In the genomic region with DNA sequence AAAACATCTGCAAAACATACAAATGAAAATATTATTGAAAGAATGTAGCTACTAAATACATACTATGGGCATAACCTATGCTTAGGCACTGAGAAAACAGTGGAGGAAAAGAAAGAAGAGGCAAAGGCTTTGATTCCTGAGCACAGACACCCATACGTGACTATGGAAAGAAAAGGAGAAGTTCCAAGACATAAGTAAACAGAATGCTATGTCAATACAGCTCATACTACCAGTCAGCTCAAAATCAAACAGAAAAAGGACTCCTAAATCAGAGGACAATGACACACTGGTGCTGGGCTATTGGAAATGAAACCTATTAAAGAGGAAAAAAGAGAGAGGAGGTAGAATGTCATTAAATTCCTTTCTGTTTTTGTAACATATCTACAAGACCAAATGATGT, we compare ENCODE assay signal across 33 cellular contexts.
DNase-seq lines count a peak whose midpoint lies in the region; ATAC-seq and TF ChIP-seq lines count a peak whose summit lies in the region.
"Had no signal": no experiment of that assay in that cellular context is flagged by ENCODE, and none has a peak within 500 bp of the region (broad histone marks: within the 10 kb centered on the region; RNA-seq: fewer than 3 reads in every experiment).

No MANE protein-coding gene starts in this region.

- H3K27ac ChIP-seq in Panc1 (ENCODE audit: low read length) (no peak overlapping the region), left lung (no peak overlapping the region)
- H3K27ac ChIP-seq: heart left ventricle, HL-60, prostate gland, RWPE1, sigmoid colon, thyroid gland had no signal

- DNase-seq in DMS153 (lab: John Stamatoyannopoulos, UW) (peak; percentile 59), LNCaP clone FGC (ENCODE audit: low read depth) (peak; percentile 74), Panc1 (ENCODE audit: low read depth, low spot score) (peak; percentile 8), left lung (no peak), type B pancreatic cell (ENCODE audit: extremely low spot score, unreplicated experiment) (no peak), kidney glomerular epithelial cell (lab: John Stamatoyannopoulos, UW) (no peak)
- no peak for DNase-seq in activated CD8-positive, alpha-beta memory T cell treated with anti-CD3 and anti-CD28 coated beads, Interleukin-2, amount 50 U/mL, for 4 hours
- DNase-seq: activated CD4-positive, alpha-beta memory T cell treated with anti-CD3 and anti-CD28 coated beads, Interleukin-2, amount 10 ng/mL, durations not matched to agents 7 days and 5 days; activated CD4-positive, alpha-beta T cell treated with anti-CD3 and anti-CD28 coated beads for 1 hour; activated CD8-positive, alpha-beta memory T cell treated with anti-CD3 and anti-CD28 coated beads, Interleukin-2, amount 50 U/mL, for 48 hours; activated naive CD4-positive, alpha-beta T cell treated with anti-CD3 and anti-CD28 coated beads, Interleukin-2, amount 50 U/mL, for 16 hours; amniotic stem cell; H7; heart left ventricle; mammary epithelial cell; NCI-H1092 treated with DMSO at 0.1 percent for 48 hours; NCI-H2081; NCI-H226; NCI-H748 treated with DMSO at 0.1 percent for 48 hours; occipital lobe; sigmoid colon; SK-N-SH; stimulated activated CD4-positive, alpha-beta T cell treated with anti-CD3 and anti-CD28 coated beads, Interleukin-12 subunit alpha, Interleukin-12 subunit beta, amount 100 ng/mL, for 4 hours; stimulated activated CD4-positive, alpha-beta T cell treated with anti-CD3 and anti-CD28 coated beads, Interleukin-2, amount 100 ng/mL, for 48 hours; thyroid gland had no signal

- H3K9me3 ChIP-seq in Panc1 (ENCODE audit: control insufficient read depth, insufficient read depth, low read depth, low read length) = no peaks in the 10 kb centered on the region
- H3K9me3 ChIP-seq in left lung = no peaks in the 10 kb centered on the region
- H3K9me3 ChIP-seq: heart left ventricle, prostate gland, sigmoid colon, SK-N-SH, thyroid gland had no signal

- ATAC-seq in Panc1 (no peak), left lung (peak; percentile 39)
- ATAC-seq: activated T-helper 17 cell treated with anti-CD3 and anti-CD28 coated beads, Interleukin-2, amount 50 U/mL, for 72 hours; esophagus mucosa; heart left ventricle; natural killer cell treated with Interleukin-12 subunit alpha and Interleukin-12 subunit beta and Interleukin-15 and Interleukin-18, amount 100 ng/mL, for 72 hours had no signal

- H3K27me3 Mint-ChIP-seq in type B pancreatic cell = no peaks in the 10 kb centered on the region
- H3K27me3 Mint-ChIP-seq: activated CD4-positive, alpha-beta memory T cell treated with anti-CD3 and anti-CD28 coated beads, Interleukin-2, amount 10 ng/mL, durations not matched to agents 7 days and 5 days; activated T-helper 17 cell treated with anti-CD3 and anti-CD28 coated beads, Interleukin-2, amount 50 U/mL, for 72 hours; brain; natural killer cell treated with Interleukin-12 subunit alpha and Interleukin-12 subunit beta and Interleukin-15 and Interleukin-18, amount 100 ng/mL, for 72 hours had no signal

- TF ChIP-seq CTCF in LNCaP clone FGC (IDR thresholded peaks at IDR 0.05; ENCODE audit: control insufficient read depth, extremely low read depth, insufficient read depth) (no peak), Panc1 (IDR thresholded peaks at IDR 0.05) (no peak), left lung (IDR thresholded peaks at IDR 0.05) (no peak), type B pancreatic cell (conservative IDR thresholded peaks at IDR 0.05) (no peak)

- H3K4me1 ChIP-seq in Panc1 (ENCODE audit: control insufficient read depth, insufficient read depth, low read length) (no peaks in the 10 kb centered on the region), left lung (no peaks in the 10 kb centered on the region)
- H3K4me1 ChIP-seq: heart left ventricle, prostate gland, sigmoid colon, thyroid gland had no signal

- H3K4me3 Mint-ChIP-seq in type B pancreatic cell = no peak overlapping the region
- H3K4me3 Mint-ChIP-seq: activated CD4-positive, alpha-beta memory T cell treated with anti-CD3 and anti-CD28 coated beads, Interleukin-2, amount 10 ng/mL, durations not matched to agents 7 days and 5 days; activated T-helper 17 cell treated with anti-CD3 and anti-CD28 coated beads, Interleukin-2, amount 50 U/mL, for 72 hours; brain; natural killer cell treated with Interleukin-12 subunit alpha and Interleukin-12 subunit beta and Interleukin-15 and Interleukin-18, amount 100 ng/mL, for 72 hours; T-helper 1 cell treated with Interleukin-12 subunit alpha and Interleukin-12 subunit beta and Interleukin-4 antibody, amounts not matched to agents 30 μg/mL and 1 μg/mL, for 36 hours had no signal

- POLR2A ChIA-PET in Panc1 (lab: Charles Lee) = interaction anchor here (0.6 to 0.7 kb wide), 2 partner anchors 8 to 209 kb away, joined by 3 to 5 read pairs; no protein-coding TSS in a partner anchor

- no peaks in the 10 kb centered on the region for H3K36me3 Mint-ChIP-seq in type B pancreatic cell
- H3K36me3 Mint-ChIP-seq: natural killer cell treated with Interleukin-12 subunit alpha and Interleukin-12 subunit beta and Interleukin-15 and Interleukin-18, amount 100 ng/mL, for 72 hours had no signal

- H3K27me3 ChIP-seq in Panc1 (ENCODE audit: control insufficient read depth, insufficient read depth, low read length) (no peaks in the 10 kb centered on the region), left lung (no peaks in the 10 kb centered on the region)
- H3K27me3 ChIP-seq: heart left ventricle, sigmoid colon, thyroid gland had no signal

- no TSS peak for BruUV-seq in Panc1 (replicated peaks; lab: Mats Ljungman, UMichigan)

- H3K4me3 ChIP-seq in LNCaP clone FGC (ENCODE audit: low read depth, low read length) = peak overlapping the region; percentile 2; the same call in 1 of the 2 replicates
- H3K4me3 ChIP-seq in Panc1 (ENCODE audit: low read depth in 2 of 2, low read length in 2 of 2) = no peak overlapping the region
- H3K4me3 ChIP-seq in left lung = no peak overlapping the region
- H3K4me3 ChIP-seq: heart left ventricle, prostate gland, sigmoid colon, thyroid gland had no signal

- CTCF ChIA-PET in Panc1 (lab: Charles Lee) = no interaction called here

- H3K9me3 Mint-ChIP-seq in type B pancreatic cell = no peaks in the 10 kb centered on the region
- H3K9me3 Mint-ChIP-seq: activated CD4-positive, alpha-beta memory T cell treated with anti-CD3 and anti-CD28 coated beads, Interleukin-2, amount 10 ng/mL, durations not matched to agents 7 days and 5 days; activated T-helper 17 cell treated with anti-CD3 and anti-CD28 coated beads, Interleukin-2, amount 50 U/mL, for 72 hours; natural killer cell treated with Interleukin-12 subunit alpha and Interleukin-12 subunit beta and Interleukin-15 and Interleukin-18, amount 100 ng/mL, for 72 hours; T-helper 1 cell treated with Interleukin-12 subunit alpha and Interleukin-12 subunit beta and Interleukin-4 antibody, amounts not matched to agents 30 μg/mL and 1 μg/mL, for 36 hours had no signal

- intact Hi-C loops in Panc1 (cut with micrococcal nuclease; ENCODE audit: unreplicated experiment) = loop anchor here (5.0 to 10.0 kb wide), 2 partner anchors 269 to 1127 kb away; partner anchors contain the start of gene KIF26B
- intact Hi-C loops in left lung (cut with DNase I) = no loop called here

- H3K36me3 ChIP-seq in Panc1 (ENCODE audit: control insufficient read depth, insufficient read depth, low read length) = no peaks in the 10 kb centered on the region
- H3K36me3 ChIP-seq in left lung = no peaks in the 10 kb centered on the region
- H3K36me3 ChIP-seq: heart left ventricle, prostate gland, sigmoid colon, thyroid gland had no signal

- peaks cover 6% of the 10 kb centered on the region for H3K4me1 Mint-ChIP-seq in type B pancreatic cell (ENCODE audit: unreplicated experiment)
- H3K4me1 Mint-ChIP-seq: activated CD4-positive, alpha-beta memory T cell treated with anti-CD3 and anti-CD28 coated beads, Interleukin-2, amount 10 ng/mL, durations not matched to agents 7 days and 5 days; activated T-helper 17 cell treated with anti-CD3 and anti-CD28 coated beads, Interleukin-2, amount 50 U/mL, for 72 hours had no signal

- in situ Hi-C loops in Panc1 (cut with HindIII; ENCODE audit: low pct_unique_long_range_greater_than_20kb, low sequenced_read_pairs) = no loop called here

- no peak overlapping the region for H3K27ac Mint-ChIP-seq in type B pancreatic cell
- H3K27ac Mint-ChIP-seq: activated CD4-positive, alpha-beta memory T cell treated with anti-CD3 and anti-CD28 coated beads, Interleukin-2, amount 10 ng/mL, durations not matched to agents 7 days and 5 days; activated T-helper 17 cell treated with anti-CD3 and anti-CD28 coated beads, Interleukin-2, amount 50 U/mL, for 72 hours; brain; natural killer cell treated with Interleukin-12 subunit alpha and Interleukin-12 subunit beta and Interleukin-15 and Interleukin-18, amount 100 ng/mL, for 72 hours; T-helper 1 cell treated with Interleukin-12 subunit alpha and Interleukin-12 subunit beta and Interleukin-4 antibody, amounts not matched to agents 30 μg/mL and 1 μg/mL, for 36 hours had no signal

Comparison
In these comparisons a context has a peak if more than half of its experiments do, and no peak if none do; other contexts are left out.
1. DNase-seq: peak in DMS153 (single experiment), LNCaP clone FGC (single experiment) and Panc1 (single experiment); none in left lung (0 of 2), type B pancreatic cell (single experiment), activated CD8-positive, alpha-beta memory T cell treated with anti-CD3 and anti-CD28 coated beads, Interleukin-2, amount 50 U/mL, for 4 hours (single experiment) and kidney glomerular epithelial cell (single experiment).